Comparison of ENCODE assay signal across 1 cellular context in genomic region chr12:50865266-50865665, GRCh38.
TF ChIP-seq lines count a peak whose summit lies in the region.

No MANE protein-coding gene starts in this region.

TF ChIP-seq in K562, 482 proteins besides CTCF, POLR2A, EP300 and RAD21 (continued from another document):
- TF ChIP-seq ZBTB40 (IDR thresholded peaks at IDR 0.05) = no peak
- no peak for TF ChIP-seq ZBTB40 (CRISPR knock-in tag; IDR thresholded peaks at IDR 0.05)
- TF ChIP-seq KDM4B (IDR thresholded peaks at IDR 0.05; ENCODE audit: borderline replicate concordance in 2 of 2, low read depth in 1 of 2) = no peak
- no peak for TF ChIP-seq ZFP30 (CRISPR knock-in tag; IDR thresholded peaks at IDR 0.05; ENCODE audit: borderline replicate concordance)
- no peak for TF ChIP-seq RHOXF2B (CRISPR knock-in tag; conservative IDR thresholded peaks at IDR 0.05)
- TF ChIP-seq THAP7 (CRISPR knock-in tag; IDR thresholded peaks at IDR 0.05) = no peak
- TF ChIP-seq CBX3 (IDR thresholded peaks at IDR 0.05; ENCODE audit: borderline replicate concordance in 1 of 2, low read length in 2 of 2) = peak in 1 of 2 experiments; percentile 76; a peak in 2 of 3 replicates
- no peak for TF ChIP-seq NR2C2 (CRISPR knock-in tag; IDR thresholded peaks at IDR 0.05)
- no peak for TF ChIP-seq NR2C2 (tag; IDR thresholded peaks at IDR 0.05)
- no peak for TF ChIP-seq CBFB (CRISPR knock-in tag; IDR thresholded peaks at IDR 0.05)
- TF ChIP-seq ETV5 (CRISPR knock-in tag; IDR thresholded peaks at IDR 0.05; ENCODE audit: low read depth) = no peak
- TF ChIP-seq DEAF1 (CRISPR knock-in tag; IDR thresholded peaks at IDR 0.05) = no peak
- no peak for TF ChIP-seq ATF4 (CRISPR knock-in tag; IDR thresholded peaks at IDR 0.05)
- TF ChIP-seq CBX1 (IDR thresholded peaks at IDR 0.05; ENCODE audit: low read depth) = no peak
- no peak for TF ChIP-seq XRCC4 (IDR thresholded peaks at IDR 0.05; ENCODE audit: extremely low read depth, insufficient read depth, insufficient read length)
- no peak for TF ChIP-seq E2F6 (IDR thresholded peaks at IDR 0.05; ENCODE audit: borderline replicate concordance in 1 of 2, extremely low read depth in 1 of 2, insufficient read depth in 1 of 2, insufficient read length in 1 of 2, low read depth in 1 of 2, low read length in 1 of 2, poor library complexity in 1 of 2, severe bottlenecking in 1 of 2)
- no peak for TF ChIP-seq ZNF311 (CRISPR knock-in tag; IDR thresholded peaks at IDR 0.05)
- no peak for TF ChIP-seq XRCC3 (IDR thresholded peaks at IDR 0.05)
- TF ChIP-seq ZNF780A (CRISPR knock-in tag; IDR thresholded peaks at IDR 0.05) = no peak
- TF ChIP-seq MBD2 (IDR thresholded peaks at IDR 0.05; ENCODE audit: borderline replicate concordance, low read depth) = no peak
